ENCODE assay signal across 8 cellular contexts in genomic region chr1:167721617-167722151, GRCh38. TPM values are rescaled to one million over a fixed set of nuclear protein-coding genes. Genes with fewer than 3 reads are reported as not detected.
DNase-seq lines count a peak whose midpoint lies in the region; ATAC-seq lines count a peak whose summit lies in the region.

MPZL1 (plus strand) TSS chr1:167721982; CDS start chr1:167722152, 170 bp downstream.

- peaks cover 0 to 3% (median 1%) of the 10 kb centered on the region in 3 donors for H3K36me3 Mint-ChIP-seq in CD8-positive, alpha-beta memory T cell
- H3K36me3 Mint-ChIP-seq in memory B cell: peaks cover 5% of the 10 kb centered on the region

- peak within 1 kb of the TSS; percentile 72 for H3K4me3 ChIP-seq in CD8-positive, alpha-beta memory T cell (ENCODE audit: low read length)
- H3K4me3 ChIP-seq in effector memory CD4-positive, alpha-beta T cell (ENCODE audit: insufficient read depth, low read depth, low read length, poor library complexity, severe bottlenecking): peak within 1 kb of the TSS; percentile 88

- no peaks in the 10 kb centered on the region for H3K9me3 Mint-ChIP-seq in CD8-positive, alpha-beta memory T cell
- peaks cover 3% of the 10 kb centered on the region for H3K9me3 Mint-ChIP-seq in memory B cell

- H3K27me3 ChIP-seq in CD8-positive, alpha-beta memory T cell (ENCODE audit: insufficient read depth, low read length, poor library complexity, severe bottlenecking): no peaks in the 10 kb centered on the region
- H3K27me3 ChIP-seq in effector memory CD4-positive, alpha-beta T cell (replicated peaks; ENCODE audit: control insufficient read depth, insufficient read depth, low read length, poor library complexity, severe bottlenecking): no peaks in the 10 kb centered on the region

- H3K4me1 ChIP-seq in CD8-positive, alpha-beta memory T cell (ENCODE audit: insufficient read depth, low read length): peaks cover 32% of the 10 kb centered on the region
- H3K4me1 ChIP-seq in effector memory CD4-positive, alpha-beta T cell (ENCODE audit: control insufficient read depth, insufficient read depth, low read length, poor library complexity, severe bottlenecking): peaks cover 7% of the 10 kb centered on the region

- H3K27me3 Mint-ChIP-seq in CD8-positive, alpha-beta memory T cell: peaks cover 0 to 5% of the 10 kb centered on the region in 2 donors
- no peaks in the 10 kb centered on the region for H3K27me3 Mint-ChIP-seq in memory B cell

- H3K9me3 ChIP-seq in CD8-positive, alpha-beta memory T cell (ENCODE audit: low read length): no peaks in the 10 kb centered on the region
- H3K9me3 ChIP-seq in effector memory CD4-positive, alpha-beta T cell (ENCODE audit: control insufficient read depth, low read length): no peaks in the 10 kb centered on the region

- peak within 1 kb of the TSS; percentile 59 for H3K27ac ChIP-seq in CD8-positive, alpha-beta memory T cell (ENCODE audit: low read depth, low read length)
- peak within 1 kb of the TSS; percentile 56 for H3K27ac ChIP-seq in effector memory CD4-positive, alpha-beta T cell (ENCODE audit: insufficient read depth, low read length, poor library complexity, severe bottlenecking)

- no peaks in the 10 kb centered on the region for H3K36me3 ChIP-seq in CD8-positive, alpha-beta memory T cell (ENCODE audit: insufficient read depth, low read length)
- H3K36me3 ChIP-seq in effector memory CD4-positive, alpha-beta T cell (ENCODE audit: control insufficient read depth, insufficient read depth, low read length): no peaks in the 10 kb centered on the region

- H3K4me1 Mint-ChIP-seq in CD8-positive, alpha-beta memory T cell: peaks cover 22 to 40% (median 34%) of the 10 kb centered on the region in 3 donors
- peaks cover 45% of the 10 kb centered on the region for H3K4me1 Mint-ChIP-seq in memory B cell

- peak within 1 kb of the TSS; percentile 66 to 92 (median 81) for H3K27ac Mint-ChIP-seq in CD8-positive, alpha-beta memory T cell
- peak within 1 kb of the TSS; percentile 86 for H3K27ac Mint-ChIP-seq in memory B cell

- ATAC-seq in GM19455 (IDR thresholded peaks at IDR 0.05; ENCODE audit: unreplicated experiment): peak; percentile 86
- ATAC-seq in memory B cell (ENCODE audit: low read depth): peak; percentile 94

- POLR2A ChIA-PET in CD8-positive, alpha-beta memory T cell (lab: Charles Lee): no interaction called here
- POLR2A ChIA-PET in activated CD8-positive, alpha-beta memory T cell treated with anti-CD3 and anti-CD28 coated beads for 36 hours (lab: Charles Lee): interaction anchor here (0.6 kb wide), 1 partner anchor 274 kb away, joined by 4 read pairs; no protein-coding TSS in a partner anchor

- H3K4me3 Mint-ChIP-seq in CD8-positive, alpha-beta memory T cell: peak within 1 kb of the TSS; percentile 87 to 98 (median 96)
- peak within 1 kb of the TSS; percentile 92 for H3K4me3 Mint-ChIP-seq in memory B cell

- CTCF ChIA-PET in CD8-positive, alpha-beta memory T cell (lab: Charles Lee): no interaction called here
- CTCF ChIA-PET in activated CD8-positive, alpha-beta memory T cell treated with anti-CD3 and anti-CD28 coated beads for 36 hours (lab: Charles Lee): interaction anchor here (0.5 to 0.9 kb wide), 2 partner anchors 75 to 213 kb away, joined by 3 read pairs; no protein-coding TSS in a partner anchor

- DNase-seq in CD8-positive, alpha-beta memory T cell: peak; percentile 80 to 93 (median 86)
- peak; percentile 98 for DNase-seq in HK-2 (ENCODE audit: unreplicated experiment)
- peak; percentile 25 for DNase-seq in NK-92 (lab: John Stamatoyannopoulos, UW; ENCODE audit: unreplicated experiment)
- peak; percentile 76 to 84 (median 78) for DNase-seq in effector memory CD4-positive, alpha-beta T cell
- DNase-seq in memory B cell (ENCODE audit: low spot score in 2 of 2): peak; percentile 96 to 99
- DNase-seq in stimulated activated CD8-positive, alpha-beta memory T cell treated with anti-CD3 and anti-CD28 coated beads, Interleukin-12 subunit alpha, Interleukin-12 subunit beta, amount 100 ng/mL, for 1 hour (ENCODE audit: low read depth): peak; percentile 87

RNA-seq across cellular contexts. Expression of gene MPZL1, which starts in this region (rescaled TPM):
- total RNA-seq in CD8-positive, alpha-beta memory T cell: 10 to 100 TPM; 15.6 to 17.9 TPM
- 8.2 TPM for polyA plus RNA-seq in CD8-positive, alpha-beta memory T cell
- total RNA-seq in activated CD8-positive, alpha-beta memory T cell treated with anti-CD3 and anti-CD28 coated beads for 36 hours: 10 to 100 TPM; 20.6 to 22.4 TPM

Comparison
In these comparisons a context has a peak if more than half of its experiments do, and no peak if none do; other contexts are left out.
1. Peak in every context shown above with its lines: DNase-seq, ATAC-seq, H3K4me3 ChIP-seq and H3K27ac ChIP-seq.
2. DNase-seq: peak in every context shown above with its lines; median percentile 98 in HK-2; 98 in memory B cell; 87 in stimulated activated CD8-positive, alpha-beta memory T cell treated with anti-CD3 and anti-CD28 coated beads, Interleukin-12 subunit alpha, Interleukin-12 subunit beta, amount 100 ng/mL, for 1 hour; 86 in CD8-positive, alpha-beta memory T cell; 78 in effector memory CD4-positive, alpha-beta T cell; 25 in NK-92.